In genomic region chr19:45607071-45608029, GRCh38 we compare ENCODE assay signal across 8 cellular contexts. TPM values are rescaled to one million over a fixed set of nuclear protein-coding genes. Genes with fewer than 3 reads are reported as not detected.
A peak's percentile ranks its signal among the peaks of the same experiment; 100 is the strongest.
DNase-seq lines count a peak whose midpoint lies in the region; ATAC-seq, FAIRE-seq and TF ChIP-seq lines count a peak whose summit lies in the region.

No MANE protein-coding gene starts in this region.

- peak; percentile 77 to 78 for ATAC-seq in gastrocnemius medialis
- no peak for ATAC-seq in HG03097 (IDR thresholded peaks at IDR 0.05; ENCODE audit: low FRiP score, unreplicated experiment)
- ATAC-seq in GM19035 (IDR thresholded peaks at IDR 0.05; ENCODE audit: unreplicated experiment), result no peak

- no peaks in the 10 kb centered on the region for H3K9me2 ChIP-seq in Loucy (replicated peaks; ENCODE audit: low read depth, low read length)

- H3K36me3 ChIP-seq in Loucy (ENCODE audit: insufficient read depth, low read length) (peaks cover 3% of the 10 kb centered on the region; the same call in 1 of the 2 replicates), bronchial epithelial cell (ENCODE audit: control insufficient read depth, insufficient read depth, low read length) (peaks cover 11% of the 10 kb centered on the region), iPS-20b (ENCODE audit: insufficient read depth, low read depth, low read length) (peaks cover 22% of the 10 kb centered on the region), gastrocnemius medialis (no peaks in the 10 kb centered on the region)

- no peaks in the 10 kb centered on the region for H3K4me1 ChIP-seq in Loucy (ENCODE audit: insufficient read depth, low read length, poor library complexity, severe bottlenecking)
- H3K4me1 ChIP-seq in iPS-20b (ENCODE audit: insufficient read depth, low read length), result no peaks in the 10 kb centered on the region
- H3K4me1 ChIP-seq in gastrocnemius medialis, result peaks cover 4 to 5% of the 10 kb centered on the region in 2 donors

- in situ Hi-C loops in gastrocnemius medialis (cut with MboI; ENCODE audit: low sequenced_read_pairs in 4 of 4), result loop anchor here in 1 of 4 donors (5.0 kb wide), 1 partner anchor 35 kb away; no protein-coding TSS in a partner anchor

- intact Hi-C loops in gastrocnemius medialis (cut with DNase I; ENCODE audit: low total_unique reads), result loop anchor here (1.0 kb wide), 1 partner anchor 35 kb away; no protein-coding TSS in a partner anchor

- no peaks in the 10 kb centered on the region for H4K20me1 ChIP-seq in Loucy (ENCODE audit: insufficient read depth, low read length, poor library complexity, severe bottlenecking)

- H3K9ac ChIP-seq in Loucy (ENCODE audit: low read depth, low read length, poor library complexity, severe bottlenecking) (no peak overlapping the region), iPS-20b (ENCODE audit: low read depth, low read length) (peak overlapping the region; percentile 75; the same call in 1 of the 2 replicates)

- H3K27ac ChIP-seq in iPS-20b (ENCODE audit: low read length) (peak overlapping the region; percentile 16), gastrocnemius medialis (peak overlapping the region; percentile 30 to 58 (median 38))

- no peaks in the 10 kb centered on the region for H3K79me2 ChIP-seq in Loucy (ENCODE audit: insufficient read depth, low read length)

- no peaks in the 10 kb centered on the region for H3F3A ChIP-seq in Loucy (ENCODE audit: low read depth)

- no peaks in the 10 kb centered on the region for H3K9me3 ChIP-seq in Loucy (ENCODE audit: insufficient read depth, low read depth, low read length)
- no peaks in the 10 kb centered on the region for H3K9me3 ChIP-seq in iPS-20b (ENCODE audit: insufficient read depth, low read depth, low read length)
- H3K9me3 ChIP-seq in gastrocnemius medialis, result no peaks in the 10 kb centered on the region

- TF ChIP-seq POLR2A in gastrocnemius medialis (IDR thresholded peaks at IDR 0.05), result no peak

- H3K27me3 ChIP-seq in Loucy (ENCODE audit: insufficient read depth, low read length, poor library complexity, severe bottlenecking), result no peaks in the 10 kb centered on the region
- peaks cover 2% of the 10 kb centered on the region for H3K27me3 ChIP-seq in bronchial epithelial cell (ENCODE audit: control insufficient read depth, insufficient read depth, low read length)
- H3K27me3 ChIP-seq in iPS-20b (ENCODE audit: insufficient read depth, low read length), result peaks cover 18% of the 10 kb centered on the region
- peaks cover 7 to 11% (median 10%) of the 10 kb centered on the region in 3 donors for H3K27me3 ChIP-seq in gastrocnemius medialis

- TF ChIP-seq CTCF in Loucy (conservative IDR thresholded peaks at IDR 0.05; ENCODE audit: low read length), result peak; percentile 67
- TF ChIP-seq CTCF in bronchial epithelial cell (IDR thresholded peaks at IDR 0.05; ENCODE audit: insufficient read depth, low read length, severe bottlenecking), result peak; percentile 88
- TF ChIP-seq CTCF in gastrocnemius medialis (IDR thresholded peaks at IDR 0.05 in 4 of 5, conservative IDR thresholded peaks at IDR 0.05 in 1 of 5), result peak; percentile 58 to 92 (median 85)

- FAIRE-seq in bronchial epithelial cell (lab: Jason Lieb, UNC), result no peak

- DNase-seq in Daoy (ENCODE audit: low read depth) (peak; percentile 77), T1000 (lab: John Stamatoyannopoulos, UW) (peak; percentile 76), bronchial epithelial cell (ENCODE audit: low read depth) (peak; percentile 44), gastrocnemius medialis (peak; percentile 19 to 53)

- H3K4me2 ChIP-seq in Loucy (ENCODE audit: low read depth, low read length, poor library complexity, severe bottlenecking), result no peak overlapping the region

- no peak overlapping the region for H3K4me3 ChIP-seq in Loucy (ENCODE audit: low read length, poor library complexity, severe bottlenecking)
- no peak overlapping the region for H3K4me3 ChIP-seq in bronchial epithelial cell (ENCODE audit: low read depth, low read length)
- H3K4me3 ChIP-seq in iPS-20b (ENCODE audit: low read length), result peak overlapping the region; percentile 73
- peak overlapping the region in 3 of 4 donors; percentile 11 to 18 (median 15) for H3K4me3 ChIP-seq in gastrocnemius medialis

- no peak overlapping the region for H2AFZ ChIP-seq in Loucy (ENCODE audit: low read length)

RNA-seq across cellular contexts. Expression of gene GPR4, which starts 5.3 kb away (rescaled TPM):
- not detected in 2 replicates for total RNA-seq in Daoy (2014; rRNA removed; shearing (Covaris generic))
- not detected in 2 replicates for total RNA-seq in bronchial epithelial cell
- total RNA-seq in gastrocnemius medialis, result 1 to 10 TPM in 3 of 4 donors, under 1 TPM in 1; 0.46 to 4.2 (median 2.2) TPM

RNA-seq across cellular contexts. Expression of gene OPA3, which starts 22.7 kb away (rescaled TPM):
- total RNA-seq in Daoy (2014; rRNA removed; shearing (Covaris generic)), result 7.4 and 8.9 TPM in 2 replicates
- total RNA-seq in bronchial epithelial cell (5.3 and 7.0 TPM in 2 replicates), gastrocnemius medialis (10 to 100 TPM; 14.8 to 32.5 (median 20.3) TPM)

RNA-seq across cellular contexts. Expression of gene EML2, which starts 31.8 kb away (rescaled TPM):
- total RNA-seq in Daoy (2014; rRNA removed; shearing (Covaris generic)), result 13.0 and 14.2 TPM in 2 replicates
- total RNA-seq in bronchial epithelial cell, result 144 and 153 TPM in 2 replicates
- total RNA-seq in gastrocnemius medialis, result 1 to 10 TPM; 3.0 to 6.7 (median 4.8) TPM

Comparison
In these comparisons a context has a peak if more than half of its experiments do, and no peak if none do; other contexts are left out.
1. H3K4me3 ChIP-seq: peak in iPS-20b (single experiment) and gastrocnemius medialis (3 of 4); none in Loucy (single experiment) and bronchial epithelial cell (single experiment).
2. ATAC-seq: peak in gastrocnemius medialis (2 of 2); none in HG03097 (single experiment) and GM19035 (single experiment).
3. Peak in every context shown above with its lines, with median percentiles within 50 percentile points of each other: DNase-seq and CTCF ChIP-seq.